25 cellular contexts compared by ENCODE assay signal in genomic region chr1:193712356-193712755, GRCh38.
"Had no signal": no experiment of that assay in that cellular context is flagged by ENCODE, and none has a peak within 500 bp of the region (broad histone marks: within the 10 kb centered on the region; RNA-seq: fewer than 3 reads in every experiment).

No MANE protein-coding gene starts in this region.

- ATAC-seq: stimulated activated effector memory CD8-positive, alpha-beta T cell treated with anti-CD3 and anti-CD28 coated beads, Interleukin-12 subunit alpha, Interleukin-12 subunit beta, amount 100 ng/mL, for 72 hours; stimulated activated memory B cell treated with anti-CD40 and anti-IgM and Interleukin-4, amounts not matched to agents 10 μg/mL and 1 μg/mL and 100 μg/mL, for 72 hours; stimulated activated naive B cell treated with anti-CD40 and anti-IgM and Interleukin-4, amounts not matched to agents 10 μg/mL and 1 μg/mL and 100 μg/mL, for 72 hours; stimulated activated naive CD8-positive, alpha-beta T cell treated with anti-CD3 and anti-CD28 coated beads, Interleukin-15, amount 100 ng/mL, for 72 hours; stimulated activated naive CD8-positive, alpha-beta T cell treated with anti-CD3 and anti-CD28 coated beads, Interleukin-15, Interleukin-2, amounts not matched to agents 100 U/mL and 50 U/mL, for 24 hours; upper lobe of right lung had no signal

- DNase-seq: stimulated activated CD4-positive, alpha-beta T cell treated with anti-CD3 and anti-CD28 coated beads, Interleukin-2, amount 100 ng/mL, for 24 hours; stimulated activated CD4-positive, alpha-beta T cell treated with anti-CD3 and anti-CD28 coated beads, Interleukin-2, amount 100 ng/mL, for 48 hours; stimulated activated CD4-positive, alpha-beta T cell treated with anti-CD3 and anti-CD28 coated beads, Interleukin-4, amount 100 ng/mL, for 1 hour; stimulated activated CD4-positive, alpha-beta T cell treated with anti-CD3 and anti-CD28 coated beads, Interleukin-4, amount 100 ng/mL, for 24 hours; stimulated activated CD4-positive, alpha-beta T cell treated with anti-CD3 and anti-CD28 coated beads, Interleukin-4, amount 100 ng/mL, for 4 hours; stimulated activated CD8-positive, alpha-beta memory T cell treated with anti-CD3 and anti-CD28 coated beads, Interleukin-4, amount 100 ng/mL, for 48 hours; stimulated activated naive B cell treated with anti-CD40 and anti-IgM and Interleukin-4, amounts not matched to agents 10 μg/mL and 1 μg/mL and 100 μg/mL, for 72 hours; stimulated activated naive CD4-positive, alpha-beta T cell; stimulated activated naive CD8-positive, alpha-beta T cell treated with anti-CD3 and anti-CD28 coated beads, Interleukin-15, amount 100 ng/mL, for 72 hours; stimulated activated naive CD8-positive, alpha-beta T cell treated with anti-CD3 and anti-CD28 coated beads, Interleukin-15, Interleukin-2, amounts not matched to agents 100 U/mL and 50 U/mL, for 24 hours; stomach; substantia nigra; testis; thyroid gland; tibial artery; transverse colon; trophoblast cell; upper lobe of left lung; upper lobe of right lung; uterus had no signal

- H3K4me1 ChIP-seq: suprapubic skin, testis, tibial artery, upper lobe of right lung, uterus had no signal

- H3K9me3 ChIP-seq: suprapubic skin, testis, thoracic aorta, thyroid gland, tibial artery, tibial nerve, transverse colon, upper lobe of left lung, upper lobe of right lung, uterus had no signal

- H3K4me3 ChIP-seq: stomach, suprapubic skin, testis, thoracic aorta, thyroid gland, tibial artery, tibial nerve, transverse colon, upper lobe of left lung, upper lobe of right lung, uterus had no signal

- H3K27me3 ChIP-seq: stomach, suprapubic skin, testis, thyroid gland, tibial artery, tibial nerve, transverse colon, upper lobe of left lung, upper lobe of right lung, uterus had no signal

- H3K27ac ChIP-seq: stomach, suprapubic skin, testis, thoracic aorta, thyroid gland, tibial artery, tibial nerve, transverse colon, upper lobe of left lung, upper lobe of right lung, uterus had no signal

- H3K36me3 ChIP-seq: stomach, suprapubic skin, thoracic aorta, thyroid gland, tibial artery, tibial nerve, transverse colon, upper lobe of left lung, upper lobe of right lung, uterus had no signal
